22 cellular contexts compared by ENCODE assay signal in genomic region chr5:95921501-95921900, GRCh38. TPM values are rescaled to one million over a fixed set of nuclear protein-coding genes. Genes with fewer than 3 reads are reported as not detected.
DNase-seq lines count a peak whose midpoint lies in the region; ATAC-seq and TF ChIP-seq lines count a peak whose summit lies in the region.
"Had no signal": no experiment of that assay in that cellular context is flagged by ENCODE, and none has a peak within 500 bp of the region (broad histone marks: within the 10 kb centered on the region; RNA-seq: fewer than 3 reads in every experiment).

No MANE protein-coding gene starts in this region.

- intact Hi-C loops in testis (cut with DNase I; ENCODE audit: low total_unique reads), result no loop called here

- TF ChIP-seq CTCF in HFFc6 (IDR thresholded peaks at IDR 0.05) (no peak), foreskin keratinocyte (conservative IDR thresholded peaks at IDR 0.05) (no peak), testis (IDR thresholded peaks at IDR 0.05) (no peak)

- H3K27ac ChIP-seq in foreskin keratinocyte (peak overlapping the region; percentile 14), testis (peak overlapping the region; percentile 77 to 80)
- H3K27ac ChIP-seq: A549, KMS-11, RWPE1 had no signal

- H3K27me3 Mint-ChIP-seq in HFFc6 (ENCODE audit: insufficient read depth), result peaks cover 22% of the 10 kb centered on the region; the same call in 1 of the 2 replicates
- no peaks in the 10 kb centered on the region for H3K27me3 Mint-ChIP-seq in central memory CD8-positive, alpha-beta T cell
- H3K27me3 Mint-ChIP-seq: CD4-positive, alpha-beta T cell; IgD-negative memory B cell had no signal

- no peak for ATAC-seq in central memory CD8-positive, alpha-beta T cell (replicated peaks; ENCODE audit: extremely low read depth, poor library complexity, severe bottlenecking)
- peak; percentile 47 for ATAC-seq in foreskin keratinocyte
- no peak for ATAC-seq in HG03342 (IDR thresholded peaks at IDR 0.05; ENCODE audit: unreplicated experiment)
- ATAC-seq: A549, Panc1 had no signal

- peak overlapping the region; percentile 64 for H3K27ac Mint-ChIP-seq in HFFc6
- peak overlapping the region; percentile 69 for H3K27ac Mint-ChIP-seq in central memory CD8-positive, alpha-beta T cell (ENCODE audit: low read depth)
- H3K27ac Mint-ChIP-seq: CD4-positive, alpha-beta T cell had no signal

- H3K4me3 ChIP-seq in testis, result no peak overlapping the region
- H3K4me3 ChIP-seq: A549; BLaER1 treated with 17β-estradiol and CSF1 and Interleukin-3, amounts not matched to agents 10 nM and 100 nM had no signal

- peak overlapping the region; percentile 22; the same call in 1 of the 2 replicates for H3K4me3 Mint-ChIP-seq in HFFc6
- no peak overlapping the region for H3K4me3 Mint-ChIP-seq in central memory CD8-positive, alpha-beta T cell
- H3K4me3 Mint-ChIP-seq: CD4-positive, alpha-beta T cell had no signal

- peaks cover 73% of the 10 kb centered on the region for H3K36me3 Mint-ChIP-seq in HFFc6 (ENCODE audit: low read depth)
- peaks cover 10% of the 10 kb centered on the region for H3K36me3 Mint-ChIP-seq in central memory CD8-positive, alpha-beta T cell (ENCODE audit: insufficient read depth)

- WGBS in testis, 2 donors, result 95 to 96% methylated on average over 3 of the region's 3 CpGs

- H3K9me3 Mint-ChIP-seq in HFFc6, result peaks cover 5% of the 10 kb centered on the region; the same call in 1 of the 2 replicates
- H3K9me3 Mint-ChIP-seq in central memory CD8-positive, alpha-beta T cell, result no peaks in the 10 kb centered on the region
- H3K9me3 Mint-ChIP-seq: CD4-positive, alpha-beta T cell; IgD-negative memory B cell had no signal

- no peaks in the 10 kb centered on the region for H3K27me3 ChIP-seq in foreskin keratinocyte
- no peaks in the 10 kb centered on the region for H3K27me3 ChIP-seq in testis
- H3K27me3 ChIP-seq: BLaER1 treated with 17β-estradiol and CSF1 and Interleukin-3, amounts not matched to agents 10 nM and 100 nM had no signal

- peaks cover 34% of the 10 kb centered on the region for H3K4me1 ChIP-seq in foreskin keratinocyte
- H3K4me1 ChIP-seq in testis, result peaks cover 53% of the 10 kb centered on the region

- no peak for TF ChIP-seq POLR2A in testis (IDR thresholded peaks at IDR 0.05)

- H3K4me1 Mint-ChIP-seq in HFFc6 (ENCODE audit: low read depth), result peaks cover 92% of the 10 kb centered on the region
- H3K4me1 Mint-ChIP-seq in central memory CD8-positive, alpha-beta T cell, result peaks cover 15% of the 10 kb centered on the region

- H3K9me3 ChIP-seq in testis, result no peaks in the 10 kb centered on the region
- H3K9me3 ChIP-seq: A549; BLaER1 treated with 17β-estradiol and CSF1 and Interleukin-3, amounts not matched to agents 10 nM and 100 nM had no signal

- DNase-seq in HFFc6 (no peak), foreskin keratinocyte (peak in 1 of 2 donors; percentile 46), testis (no peak), amygdala (lab: John Stamatoyannopoulos, UW) (no peak), NCI-H1436 treated with DMSO at 0.1 percent for 48 hours (lab: John Stamatoyannopoulos, UW) (no peak)
- DNase-seq in central memory CD8-positive, alpha-beta T cell (ENCODE audit: low spot score in 2 of 2), result no peak
- DNase-seq: AML-193; CD4-positive, alpha-beta T cell; H7; MM.1S; NCI-H1694; NCI-H2029 treated with DMSO at 0.1 percent for 48 hours; NCI-H446 treated with DMSO at 0.1 percent for 48 hours; NCI-H526 treated with DMSO at 0.1 percent for 48 hours; SHP77 treated with DMSO at 0.1 percent for 48 hours had no signal

- H3K36me3 ChIP-seq in testis (ENCODE audit: low read depth, missing control alignments), result no peaks in the 10 kb centered on the region

RNA-seq across cellular contexts. Expression of gene ELL2, which starts 40.1 kb away (rescaled TPM):
- 100 to 1,000 TPM; 346 to 505 (median 380) TPM for total RNA-seq in HFFc6 (2021; fragmentation: NEBNext Ultra II Directional; extraction: Animal tissue kit (Norgen Biotek cat#: 25700))
- total RNA-seq in foreskin keratinocyte (84.5 and 88.6 TPM in 2 replicates), testis (10 to 100 TPM; 78.9 to 87.3 TPM)
- polyA plus RNA-seq in foreskin keratinocyte (22.1 and 27.2 TPM in 2 replicates), testis (ENCODE audit: insufficient read depth, low read depth, low replicate concordance) (32.1 TPM)
